23 cellular contexts compared by ENCODE assay signal in genomic region chr13:31775148-31775547, GRCh38. TPM values are rescaled to one million over a fixed set of nuclear protein-coding genes. Genes with fewer than 3 reads are reported as not detected.
"Had no signal": no experiment of that assay in that cellular context is flagged by ENCODE, and none has a peak within 500 bp of the region (broad histone marks: within the 10 kb centered on the region; RNA-seq: fewer than 3 reads in every experiment).

No MANE protein-coding gene starts in this region.

- H3K9ac ChIP-seq: neural progenitor cell had no signal

- H3K4me1 ChIP-seq: neural progenitor cell, transverse colon had no signal

- DNase-seq: activated B cell treated with CpG ODN at 0.5 μM for 24 hours; activated CD4-positive, alpha-beta memory T cell treated with anti-CD3 and anti-CD28 coated beads for 36 hours; activated CD4-positive, alpha-beta T cell treated with anti-CD3 and anti-CD28 coated beads for 36 hours; activated effector memory CD4-positive, alpha-beta T cell treated with anti-CD3 and anti-CD28 coated beads, Interleukin-2, amount 50 U/mL, for 16 hours; activated naive CD4-positive, alpha-beta T cell treated with anti-CD3 and anti-CD28 coated beads, Interleukin-2, amount 50 U/mL, for 16 hours; activated naive CD8-positive, alpha-beta T cell treated with anti-CD3 and anti-CD28 coated beads, Interleukin-2, amount 50 U/mL, for 24 hours; activated T-cell treated with anti-CD3 and anti-CD28 coated beads, Interleukin-2, amount 50 U/mL, for 48 hours; cerebellar nuclear complex; cortex of kidney; endodermal cell; foreskin melanocyte; kidney; lower lobe of right lung; naive thymus-derived CD8-positive, alpha-beta T cell; T-helper 17 cell; transverse colon had no signal

- H3K36me3 ChIP-seq: lower lobe of right lung, neural progenitor cell, transverse colon had no signal

- H3K27ac ChIP-seq: epithelial cell of prostate, lower lobe of right lung, neural progenitor cell, transverse colon had no signal

- H3K4me2 ChIP-seq: neural progenitor cell had no signal

- H3K27me3 ChIP-seq: neural progenitor cell, transverse colon had no signal

- H3K9me3 ChIP-seq: lower lobe of right lung, transverse colon had no signal

- H3K4me3 ChIP-seq: lower lobe of right lung, neural progenitor cell, transverse colon had no signal

RNA-seq across cellular contexts. Expression of gene RXFP2, which starts 35.8 kb away (rescaled TPM):
- total RNA-seq: activated B cell treated with CpG ODN at 0.5 μM for 24 hours; activated CD4-positive, alpha-beta memory T cell treated with anti-CD3 and anti-CD28 coated beads for 36 hours; activated CD4-positive, alpha-beta T cell treated with anti-CD3 and anti-CD28 coated beads for 36 hours; bronchial epithelial cell; endodermal cell; fibroblast of lung; lower lobe of right lung; mesenteric fat pad; naive thymus-derived CD8-positive, alpha-beta T cell; posterior vena cava; renal cortical epithelial cell; T-helper 17 cell; transverse colon had no signal
- polyA plus RNA-seq: fibroblast of lung; naive thymus-derived CD8-positive, alpha-beta T cell had no signal
